20 cellular contexts compared by ENCODE assay signal in genomic region chr1:3003941-3004270, GRCh38. TPM values are rescaled to one million over a fixed set of nuclear protein-coding genes. Genes with fewer than 3 reads are reported as not detected.
DNase-seq lines count a peak whose midpoint lies in the region; ATAC-seq, FAIRE-seq and TF ChIP-seq lines count a peak whose summit lies in the region.
"Had no signal": no experiment of that assay in that cellular context is flagged by ENCODE, and none has a peak within 500 bp of the region (broad histone marks: within the 10 kb centered on the region; RNA-seq: fewer than 3 reads in every experiment).

No MANE protein-coding gene starts in this region.

- no peaks in the 10 kb centered on the region for H3K4me1 Mint-ChIP-seq in T-helper 17 cell

- H3K36me3 ChIP-seq in kidney (ENCODE audit: control insufficient read depth in 1 of 2, insufficient read depth in 2 of 2, low read length in 2 of 2): no peaks in the 10 kb centered on the region
- no peaks in the 10 kb centered on the region for H3K36me3 ChIP-seq in pancreas

- H3K9me3 ChIP-seq in kidney (ENCODE audit: control insufficient read depth in 1 of 2, low read length in 2 of 2): peaks cover 4 to 7% of the 10 kb centered on the region in 2 donors
- H3K9me3 ChIP-seq in pancreas: no peaks in the 10 kb centered on the region
- H3K9me3 ChIP-seq in T-helper 17 cell (ENCODE audit: control insufficient read depth, low read length, poor library complexity, severe bottlenecking): no peaks in the 10 kb centered on the region

- H3K27ac ChIP-seq in kidney (ENCODE audit: low read depth in 2 of 2, low read length in 2 of 2): no peak overlapping the region
- no peak overlapping the region for H3K27ac ChIP-seq in pancreas
- H3K27ac ChIP-seq: C4-2B had no signal

- H3K4me3 ChIP-seq in kidney (ENCODE audit: low read length in 2 of 2): no peak overlapping the region
- no peak overlapping the region for H3K4me3 ChIP-seq in pancreas

- no peak for TF ChIP-seq CTCF in kidney (IDR thresholded peaks at IDR 0.05; ENCODE audit: borderline replicate concordance, extremely low read depth, insufficient read depth)
- TF ChIP-seq CTCF in pancreas (IDR thresholded peaks at IDR 0.05): no peak

- H3K27me3 Mint-ChIP-seq in T-helper 17 cell: peaks cover 33% of the 10 kb centered on the region

- intact Hi-C loops in kidney (cut with DNase I) (no loop called here), pancreas (cut with DNase I) (no loop called here)

- no peak overlapping the region for H3K4me3 Mint-ChIP-seq in T-helper 17 cell

- H3K27me3 ChIP-seq in pancreas: no peaks in the 10 kb centered on the region

- 34 to 40% methylated on average over 10 of the region's 10 CpGs for WGBS in pancreas, 2 donors

- no peak overlapping the region for H3K9ac ChIP-seq in kidney (ENCODE audit: low read length in 2 of 2)

- no peaks in the 10 kb centered on the region for H3K36me3 Mint-ChIP-seq in T-helper 17 cell (ENCODE audit: low read depth)

- DNase-seq in Ammon's horn (ENCODE audit: low spot score): peak; percentile 37
- DNase-seq in NAMALWA (ENCODE audit: low spot score): peak; percentile 60
- peak; percentile 59 for DNase-seq in kidney
- DNase-seq in pancreas: peak in 2 of 6 donors; percentile 36 to 54
- DNase-seq in T-helper 17 cell: no peak
- DNase-seq in activated CD4-positive, alpha-beta T cell treated with anti-CD3 and anti-CD28 coated beads, Interleukin-2, amount 50 U/mL, for 4 hours: no peak
- DNase-seq in NCI-H1105 (lab: John Stamatoyannopoulos, UW): no peak
- DNase-seq: NCI-H1105 treated with DMSO at 0.1 percent for 48 hours, NCI-H1694, NCI-H2107, NCI-H510A treated with DMSO at 0.1 percent for 48 hours, NCI-H82, RPMI8226, SIG-M5 had no signal

- no peak overlapping the region for H3K27ac Mint-ChIP-seq in T-helper 17 cell

- ATAC-seq in pancreas: peak in 3 of 4 donors; percentile 64 to 85 (median 80)
- no peak for ATAC-seq in activated CD4-positive, CD25-positive, alpha-beta regulatory T cell treated with anti-CD3 and anti-CD28 coated beads, Interleukin-2, amount 50 U/mL, for 24 hours
- ATAC-seq in T-helper 17 cell: no peak

- H3K4me1 ChIP-seq in kidney (ENCODE audit: control insufficient read depth in 1 of 2, insufficient read depth in 1 of 2, low read depth in 1 of 2, low read length in 2 of 2) (no peaks in the 10 kb centered on the region), pancreas (no peaks in the 10 kb centered on the region)

- FAIRE-seq in kidney (lab: Jason Lieb, UNC) (no peak), pancreas (lab: Jason Lieb, UNC) (no peak)
- FAIRE-seq: D721Med, GM12891, H1 had no signal

RNA-seq across cellular contexts. Expression of gene ACTRT2, which starts 17.4 kb away (rescaled TPM):
- total RNA-seq in kidney (not detected), pancreas (not detected), T-helper 17 cell (not detected)
- polyA plus RNA-seq in kidney (ENCODE audit: insufficient read depth, low read depth, low replicate concordance) (not detected), pancreas (not detected)
- total RNA-seq: A673, H1 had no signal
- polyA plus RNA-seq: H1 had no signal

Comparison
In these comparisons a context has a peak if more than half of its experiments do, and no peak if none do; other contexts are left out.
1. DNase-seq: peak in Ammon's horn (single experiment), NAMALWA (single experiment) and kidney (single experiment); none in T-helper 17 cell (0 of 3), activated CD4-positive, alpha-beta T cell treated with anti-CD3 and anti-CD28 coated beads, Interleukin-2, amount 50 U/mL, for 4 hours (0 of 2) and NCI-H1105 (single experiment).
2. ATAC-seq: peak in pancreas (3 of 4); none in activated CD4-positive, CD25-positive, alpha-beta regulatory T cell treated with anti-CD3 and anti-CD28 coated beads, Interleukin-2, amount 50 U/mL, for 24 hours (0 of 2) and T-helper 17 cell (single experiment).